ENCODE assay signal across 20 cellular contexts in the genomic region with DNA sequence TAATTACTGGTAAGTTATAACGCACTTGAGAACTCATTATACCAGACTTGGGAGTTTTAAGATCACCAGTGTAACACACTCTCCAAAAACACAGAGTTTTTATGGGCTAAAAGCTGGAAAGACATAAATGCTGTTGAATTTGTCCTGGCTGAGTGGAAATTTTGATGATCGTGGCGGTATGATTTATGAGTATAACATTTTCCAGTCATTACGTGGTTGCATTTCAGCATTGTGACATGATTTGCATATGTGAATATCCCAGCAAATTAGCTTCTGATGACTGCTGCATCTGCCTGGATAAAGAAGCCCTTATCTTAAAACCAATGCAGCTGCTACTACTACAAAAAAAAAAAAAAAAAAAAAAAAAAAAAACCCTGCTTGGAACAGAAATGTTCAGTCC.
"Had no signal": no experiment of that assay in that cellular context is flagged by ENCODE, and none has a peak within 500 bp of the region (broad histone marks: within the 10 kb centered on the region; RNA-seq: fewer than 3 reads in every experiment).

No MANE protein-coding gene starts in this region.

- H3K9me3 Mint-ChIP-seq: activated naive CD8-positive, alpha-beta T cell treated with anti-CD3 and anti-CD28 coated beads for 36 hours had no signal

- H3K27ac ChIP-seq: breast epithelium, dorsolateral prefrontal cortex, esophagus muscularis mucosa, heart left ventricle, neutrophil, skin epidermis had no signal

- H3K27me3 Mint-ChIP-seq: activated naive CD8-positive, alpha-beta T cell treated with anti-CD3 and anti-CD28 coated beads for 36 hours; activated T-cell treated with anti-CD3 and anti-CD28 coated beads, Interleukin-2, amount 50 U/mL, for 24 hours; naive thymus-derived CD8-positive, alpha-beta T cell had no signal

- H3K36me3 ChIP-seq: breast epithelium, esophagus muscularis mucosa, heart left ventricle, neutrophil had no signal

- H3K4me1 Mint-ChIP-seq: activated naive CD8-positive, alpha-beta T cell treated with anti-CD3 and anti-CD28 coated beads for 36 hours; naive thymus-derived CD8-positive, alpha-beta T cell had no signal

- H3K4me1 ChIP-seq: breast epithelium, esophagus muscularis mucosa, heart left ventricle had no signal

- FAIRE-seq: frontal cortex, islet of Langerhans, urothelium cell line had no signal

- H3K4me3 ChIP-seq: breast epithelium, dorsolateral prefrontal cortex, esophagus muscularis mucosa, heart left ventricle, mucosa of descending colon, skin epidermis had no signal

- H3K4me3 Mint-ChIP-seq: activated naive CD8-positive, alpha-beta T cell treated with anti-CD3 and anti-CD28 coated beads for 36 hours; activated T-cell treated with anti-CD3 and anti-CD28 coated beads, Interleukin-2, amount 50 U/mL, for 24 hours; naive thymus-derived CD8-positive, alpha-beta T cell had no signal

- H3K9me3 ChIP-seq: breast epithelium, esophagus muscularis mucosa, heart left ventricle, mucosa of descending colon, neutrophil had no signal

- DNase-seq: activated CD4-positive, alpha-beta T cell treated with anti-CD3 and anti-CD28 coated beads, Interleukin-2, amount 50 U/mL, for 4 hours; activated gamma-delta T cell; activated naive CD8-positive, alpha-beta T cell treated with anti-CD3 and anti-CD28 coated beads for 36 hours; activated T-cell treated with anti-CD3 and anti-CD28 coated beads, Interleukin-2, amount 50 U/mL, for 24 hours; anterior cingulate cortex; dorsolateral prefrontal cortex; heart left ventricle; mammary epithelial cell; mucosa of descending colon; naive thymus-derived CD8-positive, alpha-beta T cell; retina had no signal

- H3K36me3 Mint-ChIP-seq: activated naive CD8-positive, alpha-beta T cell treated with anti-CD3 and anti-CD28 coated beads for 36 hours; naive thymus-derived CD8-positive, alpha-beta T cell had no signal

- H3K27ac Mint-ChIP-seq: activated naive CD8-positive, alpha-beta T cell treated with anti-CD3 and anti-CD28 coated beads for 36 hours; activated T-cell treated with anti-CD3 and anti-CD28 coated beads, Interleukin-2, amount 50 U/mL, for 24 hours; naive thymus-derived CD8-positive, alpha-beta T cell had no signal

- ATAC-seq: activated CD4-positive, CD25-positive, alpha-beta regulatory T cell treated with anti-CD3 and anti-CD28 coated beads, Interleukin-2, amount 50 U/mL, for 24 hours; heart left ventricle; left lobe of liver; mucosa of descending colon; naive thymus-derived CD8-positive, alpha-beta T cell had no signal

- H3K27me3 ChIP-seq: breast epithelium, heart left ventricle, neutrophil had no signal
